14 cellular contexts compared by ENCODE assay signal in genomic region chr11:129333873-129334272, GRCh38. TPM values are rescaled to one million over a fixed set of nuclear protein-coding genes. Genes with fewer than 3 reads are reported as not detected.
DNase-seq lines count a peak whose midpoint lies in the region; ATAC-seq and TF ChIP-seq lines count a peak whose summit lies in the region.
"Had no signal": no experiment of that assay in that cellular context is flagged by ENCODE, and none has a peak within 500 bp of the region (broad histone marks: within the 10 kb centered on the region; RNA-seq: fewer than 3 reads in every experiment).

No MANE protein-coding gene starts in this region.

- H4K20me1 ChIP-seq in PC-3 (ENCODE audit: low read length), result no peaks in the 10 kb centered on the region

- H3K27ac ChIP-seq in PC-3 (ENCODE audit: low read length), result no peak overlapping the region
- H3K27ac ChIP-seq: SJCRH30 had no signal

- H3K4me1 ChIP-seq in PC-3 (ENCODE audit: insufficient read depth, low read length), result peaks cover 11% of the 10 kb centered on the region; the same call in 1 of the 2 replicates
- H3K4me1 ChIP-seq: SJCRH30 had no signal

- no peaks in the 10 kb centered on the region for H3K36me3 ChIP-seq in PC-3 (ENCODE audit: low read depth, low read length)
- no peaks in the 10 kb centered on the region for H3K36me3 ChIP-seq in MG63
- H3K36me3 ChIP-seq: SJCRH30 had no signal

- H3K9me3 ChIP-seq in PC-3 (ENCODE audit: low read length) (no peaks in the 10 kb centered on the region), MG63 (no peaks in the 10 kb centered on the region)
- H3K9me3 ChIP-seq: SJCRH30 had no signal

- H3K4me3 ChIP-seq in PC-3 (ENCODE audit: low read length), result no peak overlapping the region
- H3K4me3 ChIP-seq in fibroblast of the aortic adventitia (ENCODE audit: low read depth, low read length), result no peak overlapping the region
- H3K4me3 ChIP-seq in MG63, result no peak overlapping the region
- H3K4me3 ChIP-seq: SJCRH30 had no signal

- 0 out of 3 replicates have a peak, but pooled peaks have one; percentile 12 for TF ChIP-seq CTCF in GM12872 (IDR thresholded peaks at IDR 0.05; ENCODE audit: insufficient read depth, low read depth, low read length)
- peak; percentile 39; the same call in 1 of the 2 replicates for TF ChIP-seq CTCF in PC-3 (conservative IDR thresholded peaks at IDR 0.05; ENCODE audit: low read depth, low read length)
- peak; percentile 19 for TF ChIP-seq CTCF in fibroblast of the aortic adventitia (IDR thresholded peaks at IDR 0.05; ENCODE audit: insufficient read depth, low read length)

- CTCF ChIA-PET in PC-3 (lab: Charles Lee), result no interaction called here

- H3K4me2 ChIP-seq in PC-3 (ENCODE audit: low read length), result no peak overlapping the region

- ATAC-seq in PC-3 (no peak), HG02973 (IDR thresholded peaks at IDR 0.05; ENCODE audit: unreplicated experiment) (no peak)

- DNase-seq in CD1c-positive myeloid dendritic cell (ENCODE audit: extremely low spot score) (peak; percentile 11), PC-3 (peak; percentile 30), fibroblast of the aortic adventitia (ENCODE audit: low read depth) (no peak), NCI-H446 treated with DMSO at 0.1 percent for 48 hours (lab: John Stamatoyannopoulos, UW) (no peak), MG63 (no peak), nucleus accumbens (lab: John Stamatoyannopoulos, UW) (no peak)
- DNase-seq: CD4-positive, alpha-beta memory T cell; cerebellar nuclear complex; NCI-H1694 treated with DMSO at 0.1 percent for 48 hours had no signal

- no peak overlapping the region for H2AFZ ChIP-seq in PC-3 (ENCODE audit: low read length)

- H3K9ac ChIP-seq in PC-3 (ENCODE audit: low read length), result no peak overlapping the region

- POLR2A ChIA-PET in PC-3 (lab: Charles Lee; ENCODE audit: unreplicated experiment), result interaction anchor here (0.6 kb wide), 1 partner anchor 66 kb away, joined by 5 read pairs; no protein-coding TSS in a partner anchor

- H3K9me2 ChIP-seq in PC-3 (replicated peaks; ENCODE audit: low read length), result no peaks in the 10 kb centered on the region

- BruUV-seq in PC-3 (replicated peaks; lab: Mats Ljungman, UMichigan), result no TSS peak

- no peaks in the 10 kb centered on the region for H3F3A ChIP-seq in PC-3 (ENCODE audit: low read length, unreplicated experiment)

- no peaks in the 10 kb centered on the region for H3K79me2 ChIP-seq in PC-3 (ENCODE audit: low read length)

- H3K27me3 ChIP-seq in PC-3 (ENCODE audit: low read length) (no peaks in the 10 kb centered on the region), MG63 (no peaks in the 10 kb centered on the region)
- H3K27me3 ChIP-seq: SJCRH30 had no signal

- intact Hi-C loops in PC-3 (cut with micrococcal nuclease), result loop anchor here (2.0 to 5.0 kb wide), 3 partner anchors 312 to 447 kb away; no protein-coding TSS in a partner anchor

RNA-seq across cellular contexts. Expression of gene BARX2, which starts 41.8 kb away (rescaled TPM):
- total RNA-seq in PC-3 (2014; rRNA removed) (0.47 and 1.2 TPM in 2 replicates), fibroblast of the aortic adventitia (ENCODE audit: low replicate concordance) (not detected in 2 replicates)
- total RNA-seq in MG63 (2014; rRNA removed; shearing (Covaris generic); ENCODE audit: low replicate concordance), result not detected in 2 replicates
- total RNA-seq: CD4-positive, alpha-beta memory T cell; lung microvascular endothelial cell; skeletal muscle tissue had no signal

Comparison
In these comparisons a context has a peak if more than half of its experiments do, and no peak if none do; other contexts are left out.
1. DNase-seq: peak in CD1c-positive myeloid dendritic cell (single experiment) and PC-3 (single experiment); none in fibroblast of the aortic adventitia (single experiment), NCI-H446 treated with DMSO at 0.1 percent for 48 hours (single experiment), MG63 (single experiment) and nucleus accumbens (0 of 56).
2. Peak in every context shown above with its lines, with median percentiles within 50 percentile points of each other: CTCF ChIP-seq.